In genomic region chr12:58670623-58671022, GRCh38 we compare ENCODE assay signal across 24 cellular contexts.
"Had no signal": no experiment of that assay in that cellular context is flagged by ENCODE, and none has a peak within 500 bp of the region (broad histone marks: within the 10 kb centered on the region; RNA-seq: fewer than 3 reads in every experiment).

No MANE protein-coding gene starts in this region.

- ATAC-seq: effector memory CD8-positive, alpha-beta T cell; left cardiac atrium; left lung; mucosa of descending colon; natural killer cell treated with Interleukin-12 subunit alpha and Interleukin-12 subunit beta and Interleukin-15 and Interleukin-18, amount 100 ng/mL, for 72 hours; right lobe of liver; stimulated activated naive B cell treated with anti-CD40 and anti-IgM and Interleukin-4, amounts not matched to agents 10 μg/mL and 1 μg/mL and 100 μg/mL, for 72 hours had no signal

- H2AFZ ChIP-seq: parathyroid adenoma had no signal

- H3K9ac ChIP-seq: parathyroid adenoma had no signal

- H3K27me3 Mint-ChIP-seq: effector memory CD8-positive, alpha-beta T cell; naive B cell; natural killer cell treated with Interleukin-12 subunit alpha and Interleukin-12 subunit beta and Interleukin-15 and Interleukin-18, amount 100 ng/mL, for 72 hours; progenitor cell of endocrine pancreas; stimulated activated naive B cell treated with anti-CD40 and anti-IgM and Interleukin-4, amounts not matched to agents 10 μg/mL and 1 μg/mL and 100 μg/mL, for 72 hours; stimulated activated naive CD8-positive, alpha-beta T cell treated with anti-CD3 and anti-CD28 coated beads, Interleukin-15, Interleukin-2, amounts not matched to agents 100 ng/mL and 50 ng/mL, for 24 hours had no signal

- H3K27ac ChIP-seq: left lung, neutrophil, parathyroid adenoma, right lobe of liver, transverse colon, vagina had no signal

- H3K4me3 Mint-ChIP-seq: effector memory CD8-positive, alpha-beta T cell; mesothelial cell of epicardium; naive B cell; natural killer cell treated with Interleukin-12 subunit alpha and Interleukin-12 subunit beta and Interleukin-15 and Interleukin-18, amount 100 ng/mL, for 72 hours; neural crest cell; stimulated activated naive B cell treated with anti-CD40 and anti-IgM and Interleukin-4, amounts not matched to agents 10 μg/mL and 1 μg/mL and 100 μg/mL, for 72 hours; stimulated activated naive CD8-positive, alpha-beta T cell treated with anti-CD3 and anti-CD28 coated beads, Interleukin-15, Interleukin-2, amounts not matched to agents 100 ng/mL and 50 ng/mL, for 24 hours had no signal

- FAIRE-seq: frontal cortex, islet of Langerhans, small intestine had no signal

- H3K4me1 ChIP-seq: left lung, parathyroid adenoma, right lobe of liver, transverse colon, vagina had no signal

- DNase-seq: cortex of kidney; effector memory CD8-positive, alpha-beta T cell; hypothalamus; left cardiac atrium; left lung; mesenchymal stem cell; mucosa of descending colon; naive B cell; right lobe of liver; small intestine; stimulated activated CD4-positive, alpha-beta T cell treated with anti-CD3 and anti-CD28 coated beads, Interleukin-15, amount 100 ng/mL, for 24 hours; stimulated activated CD4-positive, alpha-beta T cell treated with anti-CD3 and anti-CD28 coated beads, Interleukin-2, amount 100 ng/mL, for 48 hours; stimulated activated naive B cell treated with anti-CD40 and anti-IgM and Interleukin-4, amounts not matched to agents 10 μg/mL and 1 μg/mL and 100 μg/mL, for 72 hours; transverse colon had no signal

- H3K27me3 ChIP-seq: left lung, neutrophil, right lobe of liver, transverse colon, vagina had no signal

- H3K27ac Mint-ChIP-seq: effector memory CD8-positive, alpha-beta T cell; mesothelial cell of epicardium; naive B cell; natural killer cell treated with Interleukin-12 subunit alpha and Interleukin-12 subunit beta and Interleukin-15 and Interleukin-18, amount 100 ng/mL, for 72 hours; stimulated activated naive B cell treated with anti-CD40 and anti-IgM and Interleukin-4, amounts not matched to agents 10 μg/mL and 1 μg/mL and 100 μg/mL, for 72 hours; stimulated activated naive CD8-positive, alpha-beta T cell treated with anti-CD3 and anti-CD28 coated beads, Interleukin-15, Interleukin-2, amounts not matched to agents 100 ng/mL and 50 ng/mL, for 24 hours had no signal

- H3K36me3 Mint-ChIP-seq: mesothelial cell of epicardium; naive B cell; natural killer cell treated with Interleukin-12 subunit alpha and Interleukin-12 subunit beta and Interleukin-15 and Interleukin-18, amount 100 ng/mL, for 72 hours; stimulated activated naive B cell treated with anti-CD40 and anti-IgM and Interleukin-4, amounts not matched to agents 10 μg/mL and 1 μg/mL and 100 μg/mL, for 72 hours had no signal

- H3K79me2 ChIP-seq: parathyroid adenoma had no signal

- H3K36me3 ChIP-seq: left lung, neutrophil, right lobe of liver, transverse colon, vagina had no signal

- H3K4me3 ChIP-seq: left lung, mucosa of descending colon, right lobe of liver, transverse colon, vagina had no signal

- H3K9me3 Mint-ChIP-seq: neural crest cell; stimulated activated naive B cell treated with anti-CD40 and anti-IgM and Interleukin-4, amounts not matched to agents 10 μg/mL and 1 μg/mL and 100 μg/mL, for 72 hours; stimulated activated naive CD8-positive, alpha-beta T cell treated with anti-CD3 and anti-CD28 coated beads, Interleukin-15, Interleukin-2, amounts not matched to agents 100 ng/mL and 50 ng/mL, for 24 hours had no signal

- H3K4me1 Mint-ChIP-seq: mesothelial cell of epicardium; naive B cell; stimulated activated naive B cell treated with anti-CD40 and anti-IgM and Interleukin-4, amounts not matched to agents 10 μg/mL and 1 μg/mL and 100 μg/mL, for 72 hours had no signal

- H3K9me3 ChIP-seq: mucosa of descending colon, neutrophil, right lobe of liver, transverse colon, vagina had no signal
